Comparison of ENCODE assay signal across 33 cellular contexts in genomic region chr11:30429550-30429949, GRCh38.
"Had no signal": no experiment of that assay in that cellular context is flagged by ENCODE, and none has a peak within 500 bp of the region (broad histone marks: within the 10 kb centered on the region; RNA-seq: fewer than 3 reads in every experiment).

No MANE protein-coding gene starts in this region.

- DNase-seq: activated B cell treated with CpG ODN at 0.5 μM for 24 hours; activated CD4-positive, alpha-beta T cell treated with anti-CD3 and anti-CD28 coated beads for 48 hours; activated CD4-positive, alpha-beta T cell treated with anti-CD3 and anti-CD28 coated beads, Interleukin-2, amount 50 U/mL, for 1 hour; activated CD4-positive, alpha-beta T cell treated with anti-CD3 and anti-CD28 coated beads, Interleukin-2, amount 50 U/mL, for 48 hours; activated CD8-positive, alpha-beta memory T cell treated with anti-CD3 and anti-CD28 coated beads for 24 hours; activated CD8-positive, alpha-beta T cell treated with anti-CD3 and anti-CD28 coated beads for 36 hours; activated effector memory CD4-positive, alpha-beta T cell treated with anti-CD3 and anti-CD28 coated beads, Interleukin-2, amount 50 U/mL, for 16 hours; activated naive CD4-positive, alpha-beta T cell treated with anti-CD3 and anti-CD28 coated beads for 36 hours; activated naive CD8-positive, alpha-beta T cell treated with anti-CD3 and anti-CD28 coated beads for 36 hours; activated naive CD8-positive, alpha-beta T cell treated with anti-CD3 and anti-CD28 coated beads, Interleukin-2, amount 50 U/mL, for 24 hours; activated T-cell treated with anti-CD3 and anti-CD28 coated beads, Interleukin-2, amount 50 U/mL, for 4 hours; adrenal gland; amygdala; aorta; body of pancreas; dorsolateral prefrontal cortex; effector memory CD4-positive, alpha-beta T cell; erythroblast; foreskin keratinocyte; gastrocnemius medialis; glutamatergic neuron; heart left ventricle; T-helper 17 cell; T1000; WERI-Rb-1 had no signal

- H3K4me3 Mint-ChIP-seq: activated B cell treated with CpG ODN at 0.5 μM for 24 hours; activated CD8-positive, alpha-beta T cell treated with anti-CD3 and anti-CD28 coated beads for 36 hours; activated naive CD4-positive, alpha-beta T cell treated with anti-CD3 and anti-CD28 coated beads for 36 hours; activated naive CD4-positive, alpha-beta T cell treated with anti-CD3 and anti-CD28 coated beads, Interleukin-2, amount 50 U/mL, for 24 hours; activated naive CD8-positive, alpha-beta T cell treated with anti-CD3 and anti-CD28 coated beads for 36 hours; activated naive CD8-positive, alpha-beta T cell treated with anti-CD3 and anti-CD28 coated beads, Interleukin-2, amount 50 U/mL, for 24 hours; activated T-cell treated with anti-CD3 and anti-CD28 coated beads, Interleukin-2, amount 50 U/mL, for 4 hours; activated T-helper 17 cell treated with anti-CD3 and anti-CD28 coated beads, Interleukin-2, amount 50 U/mL, for 72 hours; central memory CD8-positive, alpha-beta T cell; dendritic cell treated with granulocyte-macrophage colony-stimulating factor and Interleukin-4, amounts not matched to agents 40 ng/mL and 50 ng/mL, for 4 days; T-helper 17 cell; T-helper 2 cell treated with Interferon-gamma antibody and Interleukin-4, amounts not matched to agents 5 μg/mL and 100 μg/mL, for 36 hours had no signal

- ATAC-seq: activated CD4-positive, CD25-positive, alpha-beta regulatory T cell treated with anti-CD3 and anti-CD28 coated beads, Interleukin-2, amount 50 U/mL, for 24 hours; activated CD8-positive, alpha-beta T cell treated with anti-CD3 and anti-CD28 coated beads for 36 hours; activated naive CD8-positive, alpha-beta T cell treated with anti-CD3 and anti-CD28 coated beads, Interleukin-2, amount 50 U/mL, for 24 hours; activated T-cell treated with anti-CD3 and anti-CD28 coated beads, Interleukin-2, amount 50 U/mL, for 4 hours; activated T-helper 17 cell treated with anti-CD3 and anti-CD28 coated beads, Interleukin-2, amount 50 U/mL, for 72 hours; body of pancreas; foreskin keratinocyte; gastrocnemius medialis; heart left ventricle; T-helper 17 cell had no signal

- H3K9me3 ChIP-seq: adrenal gland, body of pancreas, esophagus muscularis mucosa, gastrocnemius medialis, heart left ventricle had no signal

- H3K27ac Mint-ChIP-seq: activated B cell treated with CpG ODN at 0.5 μM for 24 hours; activated CD8-positive, alpha-beta T cell treated with anti-CD3 and anti-CD28 coated beads for 36 hours; activated naive CD4-positive, alpha-beta T cell treated with anti-CD3 and anti-CD28 coated beads for 36 hours; activated naive CD4-positive, alpha-beta T cell treated with anti-CD3 and anti-CD28 coated beads, Interleukin-2, amount 50 U/mL, for 24 hours; activated naive CD8-positive, alpha-beta T cell treated with anti-CD3 and anti-CD28 coated beads for 36 hours; activated naive CD8-positive, alpha-beta T cell treated with anti-CD3 and anti-CD28 coated beads, Interleukin-2, amount 50 U/mL, for 24 hours; activated T-helper 17 cell treated with anti-CD3 and anti-CD28 coated beads, Interleukin-2, amount 50 U/mL, for 72 hours; dendritic cell treated with granulocyte-macrophage colony-stimulating factor and Interleukin-4, amounts not matched to agents 40 ng/mL and 50 ng/mL, for 4 days; T-helper 17 cell; T-helper 2 cell treated with Interferon-gamma antibody and Interleukin-4, amounts not matched to agents 5 μg/mL and 100 μg/mL, for 36 hours had no signal

- H3K9me3 Mint-ChIP-seq: activated B cell treated with CpG ODN at 0.5 μM for 24 hours; activated CD8-positive, alpha-beta T cell treated with anti-CD3 and anti-CD28 coated beads for 36 hours; activated naive CD4-positive, alpha-beta T cell treated with anti-CD3 and anti-CD28 coated beads for 36 hours; activated naive CD4-positive, alpha-beta T cell treated with anti-CD3 and anti-CD28 coated beads, Interleukin-2, amount 50 U/mL, for 24 hours; activated naive CD8-positive, alpha-beta T cell treated with anti-CD3 and anti-CD28 coated beads for 36 hours; activated naive CD8-positive, alpha-beta T cell treated with anti-CD3 and anti-CD28 coated beads, Interleukin-2, amount 50 U/mL, for 24 hours; activated T-cell treated with anti-CD3 and anti-CD28 coated beads, Interleukin-2, amount 50 U/mL, for 4 hours; activated T-helper 17 cell treated with anti-CD3 and anti-CD28 coated beads, Interleukin-2, amount 50 U/mL, for 72 hours; central memory CD8-positive, alpha-beta T cell; dendritic cell treated with granulocyte-macrophage colony-stimulating factor and Interleukin-4, amounts not matched to agents 40 ng/mL and 50 ng/mL, for 4 days; T-helper 2 cell treated with Interferon-gamma antibody and Interleukin-4, amounts not matched to agents 5 μg/mL and 100 μg/mL, for 36 hours had no signal

- H3K36me3 Mint-ChIP-seq: activated naive CD4-positive, alpha-beta T cell treated with anti-CD3 and anti-CD28 coated beads, Interleukin-2, amount 50 U/mL, for 24 hours; activated naive CD8-positive, alpha-beta T cell treated with anti-CD3 and anti-CD28 coated beads for 36 hours had no signal

- H3K4me1 Mint-ChIP-seq: activated B cell treated with CpG ODN at 0.5 μM for 24 hours; activated naive CD4-positive, alpha-beta T cell treated with anti-CD3 and anti-CD28 coated beads, Interleukin-2, amount 50 U/mL, for 24 hours; activated naive CD8-positive, alpha-beta T cell treated with anti-CD3 and anti-CD28 coated beads for 36 hours; activated naive CD8-positive, alpha-beta T cell treated with anti-CD3 and anti-CD28 coated beads, Interleukin-2, amount 50 U/mL, for 24 hours; activated T-helper 17 cell treated with anti-CD3 and anti-CD28 coated beads, Interleukin-2, amount 50 U/mL, for 72 hours; central memory CD8-positive, alpha-beta T cell; T-helper 17 cell had no signal

- H3K27me3 ChIP-seq: adrenal gland, body of pancreas, esophagus muscularis mucosa, foreskin keratinocyte, gastrocnemius medialis, heart left ventricle had no signal

- H3K27ac ChIP-seq: adrenal gland, body of pancreas, coronary artery, dorsolateral prefrontal cortex, esophagus muscularis mucosa, foreskin keratinocyte, gastrocnemius medialis, WERI-Rb-1 had no signal

- H3K36me3 ChIP-seq: adrenal gland, esophagus muscularis mucosa, gastrocnemius medialis, heart left ventricle had no signal

- H3K4me3 ChIP-seq: adrenal gland, body of pancreas, coronary artery, dorsolateral prefrontal cortex, esophagus muscularis mucosa, gastrocnemius medialis, heart left ventricle had no signal

- H3K27me3 Mint-ChIP-seq: activated naive CD8-positive, alpha-beta T cell treated with anti-CD3 and anti-CD28 coated beads, Interleukin-2, amount 50 U/mL, for 24 hours; dendritic cell treated with granulocyte-macrophage colony-stimulating factor and Interleukin-4, amounts not matched to agents 40 ng/mL and 50 ng/mL, for 4 days had no signal

- H3K4me1 ChIP-seq: adrenal gland, foreskin keratinocyte had no signal
